ENCODE assay signal across 8 cellular contexts in genomic region chr5:110969502-110969901, GRCh38.
"Had no signal": no experiment of that assay in that cellular context is flagged by ENCODE, and none has a peak within 500 bp of the region (broad histone marks: within the 10 kb centered on the region; RNA-seq: fewer than 3 reads in every experiment).

No MANE protein-coding gene starts in this region.

- DNase-seq: activated CD4-positive, alpha-beta T cell treated with anti-CD3 and anti-CD28 coated beads for 36 hours; activated CD4-positive, alpha-beta T cell treated with anti-CD3 and anti-CD28 coated beads, Interleukin-2, amount 50 U/mL, for 48 hours; activated T-cell treated with anti-CD3 and anti-CD28 coated beads for 4 hours; effector memory CD8-positive, alpha-beta T cell; stimulated activated CD4-positive, alpha-beta T cell treated with anti-CD3 and anti-CD28 coated beads, Interleukin-4, amount 100 ng/mL, for 24 hours; testis had no signal

- H3K4me3 ChIP-seq: cardiac muscle cell, smooth muscle cell, testis had no signal
